Comparison of ENCODE assay signal across 1 cellular context in the genomic region with DNA sequence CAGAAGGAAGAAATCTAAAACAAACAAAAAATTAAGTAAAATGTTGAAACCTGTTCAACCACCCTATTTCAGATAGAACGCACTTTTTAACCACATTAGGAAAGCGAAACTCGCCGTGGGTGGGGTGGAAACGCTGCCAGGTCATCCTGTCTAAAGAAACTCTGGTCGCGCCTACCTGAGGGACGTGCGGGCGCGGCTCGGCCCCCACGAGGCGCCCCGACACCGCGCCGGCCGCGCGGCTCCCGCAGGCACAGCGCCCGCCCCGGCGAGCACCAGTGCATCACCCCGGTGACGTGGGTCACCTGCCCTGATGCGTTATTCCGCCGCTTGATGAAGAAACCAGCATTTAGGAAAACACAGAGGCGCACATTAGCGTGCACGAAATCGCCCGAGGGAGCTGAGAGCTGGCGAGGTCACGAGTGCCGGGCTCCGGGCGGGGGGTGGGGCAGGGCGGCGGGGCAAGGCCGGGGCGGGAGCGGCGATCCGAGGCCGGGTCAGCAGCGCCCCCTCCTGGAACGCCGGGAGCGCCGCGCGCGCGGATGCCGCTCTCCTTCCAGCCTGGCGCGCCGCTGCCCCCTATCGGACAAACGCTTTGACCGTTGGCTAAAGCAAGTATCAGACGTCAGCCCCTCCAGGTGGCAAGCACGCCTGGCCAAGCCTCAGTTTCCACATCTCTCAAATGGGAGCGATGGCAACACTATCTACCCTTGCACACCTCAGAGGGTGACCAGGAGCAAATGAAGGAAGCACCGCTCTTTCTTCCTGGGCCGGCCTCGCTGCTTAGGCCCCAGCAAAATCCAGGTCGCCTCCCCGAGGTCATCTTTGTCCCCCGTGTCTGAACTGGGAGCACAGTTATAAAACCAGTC.
A peak's percentile ranks its signal among the peaks of the same experiment; 100 is the strongest.
TF ChIP-seq lines count a peak whose summit lies in the region.

No MANE protein-coding gene starts in this region.

TF ChIP-seq in IMR-90, 13 proteins besides CTCF, POLR2A, EP300 and RAD21:
- TF ChIP-seq MAFK (IDR thresholded peaks at IDR 0.05; ENCODE audit: low read depth, low read length): no peak
- no peak for TF ChIP-seq CEBPB (IDR thresholded peaks at IDR 0.05; ENCODE audit: low read depth, low read length)
- TF ChIP-seq, protein P1, sequence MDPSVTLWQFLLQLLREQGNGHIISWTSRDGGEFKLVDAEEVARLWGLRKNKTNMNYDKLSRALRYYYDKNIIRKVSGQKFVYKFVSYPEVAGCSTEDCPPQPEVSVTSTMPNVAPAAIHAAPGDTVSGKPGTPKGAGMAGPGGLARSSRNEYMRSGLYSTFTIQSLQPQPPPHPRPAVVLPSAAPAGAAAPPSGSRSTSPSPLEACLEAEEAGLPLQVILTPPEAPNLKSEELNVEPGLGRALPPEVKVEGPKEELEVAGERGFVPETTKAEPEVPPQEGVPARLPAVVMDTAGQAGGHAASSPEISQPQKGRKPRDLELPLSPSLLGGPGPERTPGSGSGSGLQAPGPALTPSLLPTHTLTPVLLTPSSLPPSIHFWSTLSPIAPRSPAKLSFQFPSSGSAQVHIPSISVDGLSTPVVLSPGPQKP (IDR thresholded peaks at IDR 0.05; ENCODE audit: borderline replicate concordance, low read depth, low read length): no peak
- no peak for TF ChIP-seq NFE2L2 (IDR thresholded peaks at IDR 0.05; ENCODE audit: low read depth, low read length)
- TF ChIP-seq, protein P2, sequence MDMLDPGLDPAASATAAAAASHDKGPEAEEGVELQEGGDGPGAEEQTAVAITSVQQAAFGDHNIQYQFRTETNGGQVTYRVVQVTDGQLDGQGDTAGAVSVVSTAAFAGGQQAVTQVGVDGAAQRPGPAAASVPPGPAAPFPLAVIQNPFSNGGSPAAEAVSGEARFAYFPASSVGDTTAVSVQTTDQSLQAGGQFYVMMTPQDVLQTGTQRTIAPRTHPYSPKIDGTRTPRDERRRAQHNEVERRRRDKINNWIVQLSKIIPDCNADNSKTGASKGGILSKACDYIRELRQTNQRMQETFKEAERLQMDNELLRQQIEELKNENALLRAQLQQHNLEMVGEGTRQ (IDR thresholded peaks at IDR 0.05; ENCODE audit: low read depth, low read length): peak; percentile 43; the same call in 1 of the 2 replicates
- no peak for TF ChIP-seq CHD1 (IDR thresholded peaks at IDR 0.05; ENCODE audit: low read depth, low read length)
- TF ChIP-seq BHLHE40 (IDR thresholded peaks at IDR 0.05; ENCODE audit: low read depth, low read length): peak; percentile 37; the same call in 1 of the 2 replicates
- peak; percentile 25; the same call in 1 of the 2 replicates for TF ChIP-seq MAZ (IDR thresholded peaks at IDR 0.05; ENCODE audit: borderline replicate concordance, low read depth, low read length)
- peak; percentile 98 for TF ChIP-seq RCOR1 (IDR thresholded peaks at IDR 0.05; ENCODE audit: insufficient replicate concordance, low read length)
- no peak for TF ChIP-seq RFX5 (IDR thresholded peaks at IDR 0.05; ENCODE audit: low read depth, low read length)
- TF ChIP-seq MXI1 (IDR thresholded peaks at IDR 0.05; ENCODE audit: borderline replicate concordance, low read depth, low read length): peak; percentile 22; the same call in 1 of the 2 replicates
- peak; percentile 77 for TF ChIP-seq SMC3 (IDR thresholded peaks at IDR 0.05; ENCODE audit: low read depth, low read length)
- TF ChIP-seq FOS (IDR thresholded peaks at IDR 0.05; ENCODE audit: low read depth, low read length): no peak
TF ChIP-seq in IMR-90: peak in this region for 6.
